Comparison of ENCODE assay signal across 4 cellular contexts in the genomic region with DNA sequence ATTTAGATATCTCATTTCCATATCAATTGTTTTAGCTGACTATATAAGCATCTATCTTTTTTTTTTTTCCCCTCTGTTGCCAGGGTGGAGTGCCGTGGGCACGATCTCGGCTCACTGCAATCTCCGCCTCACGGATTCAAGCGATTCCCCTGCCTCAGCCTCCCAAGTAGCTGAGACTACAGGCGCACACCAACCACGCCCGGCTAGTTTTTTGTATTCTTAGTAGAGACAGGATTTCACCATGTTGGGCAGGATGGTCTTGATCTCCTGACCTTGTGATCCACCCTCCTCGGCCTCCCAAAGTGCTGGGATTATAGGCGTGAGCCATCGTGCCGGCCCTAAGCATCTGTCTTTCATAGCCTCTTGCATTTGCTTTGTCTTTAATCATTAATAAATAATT.
A peak's percentile ranks its signal among the peaks of the same experiment; 100 is the strongest.
DNase-seq lines count a peak whose midpoint lies in the region; ATAC-seq, FAIRE-seq and TF ChIP-seq lines count a peak whose summit lies in the region.
"Not testable (repeated sequence)": the region's sequence is repeated elsewhere in the genome, so short reads cannot be mapped to it uniquely, and the experiment has no call there.

No MANE protein-coding gene starts in this region.

- intact Hi-C loops in Right ventricle myocardium inferior (cut with DNase I): not testable (repeated sequence)

- CTCF ChIA-PET in WTC11 (lab: Charles Lee): interaction anchor here (0.9 kb wide), 1 partner anchor 420 kb away, joined by 4 read pairs; no protein-coding TSS in a partner anchor
- CTCF ChIA-PET in H1 (lab: Charles Lee; ENCODE audit: partially characterized antibody): not testable (repeated sequence)

- H2BK12ac ChIP-seq in H1 (ENCODE audit: low read depth, low read length): not testable (repeated sequence)

- not testable (repeated sequence) for H3K14ac ChIP-seq in H1 (ENCODE audit: insufficient read length)

- H2AK5ac ChIP-seq in H1 (ENCODE audit: low read depth, low read length): not testable (repeated sequence)

- not testable (repeated sequence) for ATAC-seq in WTC11, Right ventricle myocardium inferior

- FAIRE-seq in H1 (lab: Jason Lieb, UNC): not testable (repeated sequence)

- TF ChIP-seq CTCF in WTC11 (IDR thresholded peaks at IDR 0.05); H1 (IDR thresholded peaks at IDR 0.05; ENCODE audit: control extremely low read depth in 1 of 3, insufficient read depth in 1 of 3, low read depth in 1 of 3, low read length in 3 of 3); nephron progenitor cell (IDR thresholded peaks at IDR 0.05): not testable (repeated sequence)

- H3K4me1 ChIP-seq in H1 (replicated peaks in 1 of 4; ENCODE audit: control insufficient read depth in 3 of 4, insufficient read depth in 4 of 4, low read length in 3 of 4): not testable (repeated sequence)

- H3K27ac ChIP-seq in H1 (ENCODE audit: low read depth, low read length): not testable (repeated sequence)

- H4K91ac ChIP-seq in H1 (replicated peaks; ENCODE audit: insufficient read length, low read length): not testable (repeated sequence)

- not testable (repeated sequence) for H3K23ac ChIP-seq in H1 (ENCODE audit: insufficient read length)

- H4K20me1 ChIP-seq in H1 (replicated peaks in 1 of 2; ENCODE audit: control insufficient read depth in 1 of 2, insufficient read depth in 2 of 2, low read length in 2 of 2): not testable (repeated sequence)

- not testable (repeated sequence) for TF ChIP-seq EP300 in H1 (IDR thresholded peaks at IDR 0.05; ENCODE audit: borderline replicate concordance in 1 of 2, low read depth in 2 of 2, low read length in 2 of 2)

- not testable (repeated sequence) for H3K27ac Mint-ChIP-seq in WTC11
- H3K27ac Mint-ChIP-seq in nephron progenitor cell: peak overlapping the region; percentile 51

- peaks cover 0 to 11% (median 2%) of the 10 kb centered on the region in 4 experiments; a peak in 3 of 8 replicates for H3K36me3 ChIP-seq in H1 (ENCODE audit: control insufficient read depth in 2 of 4, insufficient read depth in 4 of 4, low read length in 3 of 4)

- H3K4me1 Mint-ChIP-seq in WTC11: peaks cover 42% of the 10 kb centered on the region
- not testable (repeated sequence) for H3K4me1 Mint-ChIP-seq in nephron progenitor cell

- H3K4ac ChIP-seq in H1 (replicated peaks; ENCODE audit: insufficient read length, low read depth, low read length): not testable (repeated sequence)

- POLR2A ChIA-PET in WTC11 (lab: Charles Lee): not testable (repeated sequence)
- POLR2A ChIA-PET in H1 (lab: Charles Lee; ENCODE audit: partially characterized antibody): interaction anchor here (0.6 to 2.1 kb wide), 4 partner anchors 10 to 1484 kb away, joined by 3 to 11 read pairs (median 4); no protein-coding TSS in a partner anchor

- H4K5ac ChIP-seq in H1 (ENCODE audit: insufficient read length, low read depth, low read length): not testable (repeated sequence)

- not testable (repeated sequence) for DNase-seq in WTC11 (ENCODE audit: low spot score); H1 (ENCODE audit: low read depth in 1 of 2, low spot score in 2 of 2); nephron progenitor cell
- DNase-seq in Right ventricle myocardium inferior (ENCODE audit: missing footprints): peak; percentile 30

- peak in 1 of 2 experiments; percentile 32; a peak in 1 of 3 replicates for TF ChIP-seq POLR2A in H1 (IDR thresholded peaks at IDR 0.05; ENCODE audit: control extremely low read depth in 1 of 2, low read depth in 2 of 2, low read length in 2 of 2)

- H3K23me2 ChIP-seq in H1 (ENCODE audit: low read depth, low read length): not testable (repeated sequence)

- H3K18ac ChIP-seq in H1 (ENCODE audit: extremely low read depth, low read length): not testable (repeated sequence)

- not testable (repeated sequence) for H3K4me2 ChIP-seq in H1 (ENCODE audit: insufficient read depth in 1 of 2, low read depth in 2 of 2, low read length in 2 of 2)

- not testable (repeated sequence) for H3K4me3 Mint-ChIP-seq in WTC11, nephron progenitor cell

- not testable (repeated sequence) for H2BK5ac ChIP-seq in H1 (ENCODE audit: low read depth, low read length)

- H3K27me3 ChIP-seq in H1 (replicated peaks in 1 of 4; ENCODE audit: control insufficient read depth in 3 of 4, extremely low read depth in 1 of 4, insufficient read depth in 3 of 4, low read length in 3 of 4): not testable (repeated sequence)

- not testable (repeated sequence) for H2BK15ac ChIP-seq in H1 (ENCODE audit: low read length)

- H2BK120ac ChIP-seq in H1 (replicated peaks; ENCODE audit: low read depth, low read length): not testable (repeated sequence)

- 94% methylated on average over 13 of the region's 13 CpGs; no CpG with 5 or more reads in 1 of the 2 experiments for WGBS in H1 (ENCODE audit: extremely low coverage in 1 of 2, insufficient coverage in 1 of 2, insufficient read length in 1 of 2, insufficient replicate concordance in 2 of 2, low coverage in 1 of 2, low lambda C conversion rate in 2 of 2, missing lambda C conversion rate in 1 of 2), 2 experiments

- H3K27me3 Mint-ChIP-seq in WTC11 (ENCODE audit: low read depth): peaks cover 45% of the 10 kb centered on the region
- H3K27me3 Mint-ChIP-seq in nephron progenitor cell (ENCODE audit: low read depth, poor library complexity): not testable (repeated sequence)

- not testable (repeated sequence) for H3K79me1 ChIP-seq in H1 (ENCODE audit: low read depth, low read length)

- not testable (repeated sequence) for H3K79me2 ChIP-seq in H1 (ENCODE audit: control insufficient read depth in 1 of 2, insufficient read depth in 2 of 2, low read length in 2 of 2)

- H3K9me3 Mint-ChIP-seq in WTC11: peaks cover 22% of the 10 kb centered on the region
- H3K9me3 Mint-ChIP-seq in nephron progenitor cell: peaks cover 20% of the 10 kb centered on the region

- not testable (repeated sequence) for H3K9me3 ChIP-seq in H1 (ENCODE audit: insufficient read depth in 2 of 2, low read depth in 1 of 2, low read length in 1 of 2)

- H4K8ac ChIP-seq in H1 (ENCODE audit: extremely low read depth, insufficient read depth, low read length): not testable (repeated sequence)

- H2BK20ac ChIP-seq in H1 (ENCODE audit: low read length): not testable (repeated sequence)

- H3K4me3 ChIP-seq in H1 (ENCODE audit: extremely low read depth in 1 of 4, insufficient read depth in 2 of 4, low read depth in 3 of 4, low read length in 4 of 4): not testable (repeated sequence)

- not testable (repeated sequence) for H2AFZ ChIP-seq in H1 (ENCODE audit: low read length)

- H3K36me3 Mint-ChIP-seq in WTC11: peaks cover 26% of the 10 kb centered on the region
- not testable (repeated sequence) for H3K36me3 Mint-ChIP-seq in nephron progenitor cell (ENCODE audit: low read depth)

- not testable (repeated sequence) for H3K9ac ChIP-seq in H1 (replicated peaks in 1 of 4; ENCODE audit: extremely low read depth in 1 of 4, low read depth in 3 of 4, low read length in 3 of 4)

- not testable (repeated sequence) for H3K56ac ChIP-seq in H1 (replicated peaks; ENCODE audit: insufficient read length, low read depth, low read length)

- not testable (repeated sequence) for TF ChIP-seq RAD21 in H1 (IDR thresholded peaks at IDR 0.05 in 1 of 2, conservative IDR thresholded peaks at IDR 0.05 in 1 of 2; ENCODE audit: low read depth in 2 of 2, low read length in 2 of 2)

TF ChIP-seq in WTC11, 78 proteins besides CTCF, POLR2A, EP300 and RAD21 (continues in another document):
- peak; percentile 84 for TF ChIP-seq NFATC4 (CRISPR knock-in tag; IDR thresholded peaks at IDR 0.05)
- TF ChIP-seq EMX1 (CRISPR knock-in tag; IDR thresholded peaks at IDR 0.05): peak; percentile 40
- TF ChIP-seq ZNF671 (CRISPR knock-in tag; IDR thresholded peaks at IDR 0.05): peak; percentile 88
- TF ChIP-seq, protein P1, sequence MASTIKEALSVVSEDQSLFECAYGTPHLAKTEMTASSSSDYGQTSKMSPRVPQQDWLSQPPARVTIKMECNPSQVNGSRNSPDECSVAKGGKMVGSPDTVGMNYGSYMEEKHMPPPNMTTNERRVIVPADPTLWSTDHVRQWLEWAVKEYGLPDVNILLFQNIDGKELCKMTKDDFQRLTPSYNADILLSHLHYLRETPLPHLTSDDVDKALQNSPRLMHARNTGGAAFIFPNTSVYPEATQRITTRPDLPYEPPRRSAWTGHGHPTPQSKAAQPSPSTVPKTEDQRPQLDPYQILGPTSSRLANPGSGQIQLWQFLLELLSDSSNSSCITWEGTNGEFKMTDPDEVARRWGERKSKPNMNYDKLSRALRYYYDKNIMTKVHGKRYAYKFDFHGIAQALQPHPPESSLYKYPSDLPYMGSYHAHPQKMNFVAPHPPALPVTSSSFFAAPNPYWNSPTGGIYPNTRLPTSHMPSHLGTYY (CRISPR knock-in tag; IDR thresholded peaks at IDR 0.05): peak; percentile 82; the same call in 1 of the 2 replicates
- TF ChIP-seq, protein P2, sequence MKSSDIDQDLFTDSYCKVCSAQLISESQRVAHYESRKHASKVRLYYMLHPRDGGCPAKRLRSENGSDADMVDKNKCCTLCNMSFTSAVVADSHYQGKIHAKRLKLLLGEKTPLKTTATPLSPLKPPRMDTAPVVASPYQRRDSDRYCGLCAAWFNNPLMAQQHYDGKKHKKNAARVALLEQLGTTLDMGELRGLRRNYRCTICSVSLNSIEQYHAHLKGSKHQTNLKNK (CRISPR knock-in tag; IDR thresholded peaks at IDR 0.05): peak; percentile 95

TF ChIP-seq in H1, 55 proteins besides CTCF, POLR2A, EP300 and RAD21:
- TF ChIP-seq POLR2AphosphoS5 (IDR thresholded peaks at IDR 0.05; ENCODE audit: low read depth, low read length): peak; percentile 68; the same call in 1 of the 2 replicates
TF ChIP-seq in H1: peak in this region for 1; not testable (repeated sequence) for 54.
